10 cellular contexts compared by ENCODE assay signal in the genomic region with DNA sequence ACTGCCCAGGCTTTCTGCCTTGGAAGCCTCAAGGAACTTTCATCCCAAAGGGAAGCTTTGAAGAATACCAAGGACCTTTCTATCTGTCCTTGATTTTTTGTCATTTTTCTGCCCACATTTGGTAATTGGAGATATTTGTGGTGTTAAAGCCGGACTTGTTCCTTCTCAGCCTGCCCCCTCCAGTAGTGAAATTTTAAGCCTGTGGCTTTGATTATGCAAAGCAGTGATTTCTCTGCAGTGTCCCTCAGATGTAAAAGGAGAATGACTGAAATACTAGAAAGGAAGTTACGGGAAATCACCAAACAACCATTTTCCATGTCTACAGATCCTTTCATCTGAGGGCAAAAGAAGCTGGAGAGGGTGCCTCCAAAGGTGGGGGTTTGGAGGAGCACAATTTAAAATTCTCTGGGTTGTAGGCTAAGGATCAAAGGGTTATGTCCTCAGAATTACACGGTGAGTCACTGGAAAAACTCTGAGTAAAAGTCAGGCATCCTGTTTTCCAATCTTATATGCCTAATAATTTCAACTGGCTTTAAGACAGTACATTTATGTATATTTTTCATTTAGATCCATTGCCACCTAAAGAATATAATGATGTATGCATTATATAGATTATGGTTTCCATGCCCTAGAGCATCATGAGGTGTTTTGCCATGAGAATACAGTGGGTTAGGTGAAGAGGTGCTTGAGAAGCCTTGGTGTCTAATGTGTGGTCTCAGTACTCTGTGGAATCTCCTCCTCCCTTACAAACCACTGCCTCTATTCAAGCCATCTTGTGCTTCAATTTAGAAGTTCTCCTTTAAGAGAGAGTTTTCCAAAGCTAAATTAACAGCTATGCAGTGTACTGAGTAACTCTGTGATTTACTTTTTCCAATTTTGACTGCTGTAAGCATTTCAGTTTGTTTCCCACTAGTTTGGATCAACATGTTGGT.
DNase-seq lines count a peak whose midpoint lies in the region; ATAC-seq and TF ChIP-seq lines count a peak whose summit lies in the region.
"Had no signal": no experiment of that assay in that cellular context is flagged by ENCODE, and none has a peak within 500 bp of the region (broad histone marks: within the 10 kb centered on the region; RNA-seq: fewer than 3 reads in every experiment).

No MANE protein-coding gene starts in this region.

- CTCF ChIA-PET in activated CD8-positive, alpha-beta memory T cell treated with anti-CD3 and anti-CD28 coated beads, Interleukin-2, amount 10 ng/mL, durations not matched to agents 7 days and 5 days (lab: Charles Lee): no interaction called here

- H3K27me3 Mint-ChIP-seq in activated CD8-positive, alpha-beta memory T cell treated with anti-CD3 and anti-CD28 coated beads, Interleukin-2, amount 10 ng/mL, durations not matched to agents 7 days and 5 days: no peaks in the 10 kb centered on the region
- H3K27me3 Mint-ChIP-seq in T-helper 17 cell (no peaks in the 10 kb centered on the region), type B pancreatic cell (no peaks in the 10 kb centered on the region)

- no peak overlapping the region for H3K4me3 Mint-ChIP-seq in activated CD8-positive, alpha-beta memory T cell treated with anti-CD3 and anti-CD28 coated beads, Interleukin-2, amount 10 ng/mL, durations not matched to agents 7 days and 5 days
- no peak overlapping the region for H3K4me3 Mint-ChIP-seq in T-helper 17 cell
- no peak overlapping the region for H3K4me3 Mint-ChIP-seq in type B pancreatic cell

- no peak for TF ChIP-seq CTCF in type B pancreatic cell (conservative IDR thresholded peaks at IDR 0.05)

- H3K36me3 Mint-ChIP-seq in activated CD8-positive, alpha-beta memory T cell treated with anti-CD3 and anti-CD28 coated beads, Interleukin-2, amount 10 ng/mL, durations not matched to agents 7 days and 5 days: peaks cover 14% of the 10 kb centered on the region
- H3K36me3 Mint-ChIP-seq in T-helper 17 cell (ENCODE audit: low read depth) (peaks cover 2% of the 10 kb centered on the region), type B pancreatic cell (peaks cover 11% of the 10 kb centered on the region)

- no peak for DNase-seq in activated CD8-positive, alpha-beta memory T cell treated with anti-CD3 and anti-CD28 coated beads, Interleukin-2, amount 10 ng/mL, durations not matched to agents 7 days and 5 days
- DNase-seq in activated CD8-positive, alpha-beta memory T cell treated with anti-CD3 and anti-CD28 coated beads, Interleukin-2, amount 50 U/mL, for 48 hours: no peak
- DNase-seq in T-helper 17 cell (no peak), glomerular visceral epithelial cell (ENCODE audit: extremely low spot score) (peak; percentile 56), type B pancreatic cell (ENCODE audit: extremely low spot score, unreplicated experiment) (no peak), GM19238 (ENCODE audit: insufficient read length, low spot score) (no peak)
- DNase-seq: RPMI8226, thyroid gland had no signal

- peak; percentile 28 for ATAC-seq in activated CD8-positive, alpha-beta memory T cell treated with anti-CD3 and anti-CD28 coated beads, Interleukin-2, amount 10 ng/mL, durations not matched to agents 7 days and 5 days
- ATAC-seq in T-helper 17 cell (no peak), GM21717 (IDR thresholded peaks at IDR 0.05; ENCODE audit: unreplicated experiment) (no peak), GM18520 (IDR thresholded peaks at IDR 0.05; ENCODE audit: unreplicated experiment) (no peak)

- no peaks in the 10 kb centered on the region for H3K9me3 Mint-ChIP-seq in activated CD8-positive, alpha-beta memory T cell treated with anti-CD3 and anti-CD28 coated beads, Interleukin-2, amount 10 ng/mL, durations not matched to agents 7 days and 5 days (ENCODE audit: low read depth)
- H3K9me3 Mint-ChIP-seq in type B pancreatic cell: peaks cover 9% of the 10 kb centered on the region

- H3K27ac Mint-ChIP-seq in activated CD8-positive, alpha-beta memory T cell treated with anti-CD3 and anti-CD28 coated beads, Interleukin-2, amount 10 ng/mL, durations not matched to agents 7 days and 5 days: no peak overlapping the region
- H3K27ac Mint-ChIP-seq in T-helper 17 cell: peak overlapping the region; percentile 67
- H3K27ac Mint-ChIP-seq in type B pancreatic cell: peak overlapping the region; percentile 46

- H3K9me3 ChIP-seq in T-helper 17 cell (ENCODE audit: control insufficient read depth, low read length, poor library complexity, severe bottlenecking): no peaks in the 10 kb centered on the region
- H3K9me3 ChIP-seq: thyroid gland had no signal

- H3K4me1 Mint-ChIP-seq in activated CD8-positive, alpha-beta memory T cell treated with anti-CD3 and anti-CD28 coated beads, Interleukin-2, amount 10 ng/mL, durations not matched to agents 7 days and 5 days: peaks cover 29% of the 10 kb centered on the region
- peaks cover 21% of the 10 kb centered on the region for H3K4me1 Mint-ChIP-seq in T-helper 17 cell
- H3K4me1 Mint-ChIP-seq in type B pancreatic cell (ENCODE audit: unreplicated experiment): peaks cover 44% of the 10 kb centered on the region
